In the genomic region with DNA sequence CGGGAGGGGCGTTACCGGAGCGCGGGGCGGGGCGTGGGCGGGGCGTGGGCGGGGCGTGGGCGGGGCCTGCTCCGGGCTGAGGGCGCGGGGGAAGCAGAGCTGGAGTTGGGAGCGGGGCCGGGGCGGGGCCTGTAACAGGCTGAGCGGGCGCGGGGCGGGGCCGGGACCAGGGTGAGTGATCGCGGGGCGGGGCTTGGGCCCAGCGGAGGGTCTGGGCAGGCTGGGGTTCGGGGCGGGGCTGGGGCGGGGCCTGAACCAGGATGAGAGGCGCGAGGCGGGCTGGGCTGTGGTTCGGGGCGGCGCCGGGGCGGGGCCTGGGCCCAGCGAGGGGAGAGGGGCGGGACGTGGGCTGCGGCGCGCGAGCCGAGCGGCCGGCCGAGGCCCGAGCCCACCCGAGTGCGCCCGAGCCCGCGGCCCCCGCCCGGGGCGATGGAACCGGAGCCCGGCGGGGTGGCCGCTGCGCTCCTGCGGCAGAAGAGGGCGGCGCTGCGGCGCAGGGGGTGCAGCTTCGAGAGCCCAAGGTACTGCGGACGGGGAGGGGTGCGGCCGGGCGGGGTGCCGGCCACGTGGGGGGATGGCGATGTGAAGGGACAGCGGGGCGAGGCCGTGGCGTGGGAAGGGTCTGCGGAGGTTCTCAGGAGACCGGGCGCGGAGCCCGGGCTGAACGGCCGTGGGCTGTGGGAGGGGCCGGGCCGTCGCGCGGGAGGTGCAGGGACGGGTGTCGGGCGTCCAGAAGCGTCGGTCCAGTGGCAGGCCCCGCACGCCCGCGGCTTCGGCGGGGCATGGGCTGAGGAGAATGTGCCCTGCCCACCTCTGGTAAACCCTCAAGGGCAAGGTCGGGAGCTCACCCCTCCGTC, we compare ENCODE assay signal across 8 cellular contexts. TPM values are rescaled to one million over a fixed set of nuclear protein-coding genes. Genes with fewer than 3 reads are reported as not detected.
DNase-seq lines count a peak whose midpoint lies in the region; ATAC-seq and TF ChIP-seq lines count a peak whose summit lies in the region.

No MANE protein-coding gene starts in this region.

- no peaks in the 10 kb centered on the region for H3K9me3 Mint-ChIP-seq in nephron progenitor cell

- H3K36me3 Mint-ChIP-seq in nephron progenitor cell (ENCODE audit: low read depth), result no peaks in the 10 kb centered on the region

- TF ChIP-seq CTCF in RWPE1 (conservative IDR thresholded peaks at IDR 0.05; ENCODE audit: low read depth) (0 out of 2 replicates have a peak, but pooled peaks have one; percentile 10), fibroblast of villous mesenchyme (IDR thresholded peaks at IDR 0.05; ENCODE audit: insufficient read depth, low read depth, low read length) (no peak), nephron progenitor cell (IDR thresholded peaks at IDR 0.05) (no peak)

- ATAC-seq in GM21619 (IDR thresholded peaks at IDR 0.05; ENCODE audit: unreplicated experiment), result peak; percentile 41

- POLR2A ChIA-PET in RWPE1 (lab: Yijun Ruan, JAX; ENCODE audit: low non-redundant PET), result interaction anchor here (0.6 to 1.5 kb wide), 5 partner anchors 12 to 302 kb away, joined by 3 to 6 read pairs (median 3); a partner anchor contains a TSS

- H3K4me3 ChIP-seq in fibroblast of villous mesenchyme (ENCODE audit: low read depth, low read length), result peak overlapping the region; percentile 64

- peaks cover 66% of the 10 kb centered on the region for H3K27me3 Mint-ChIP-seq in nephron progenitor cell (ENCODE audit: low read depth, poor library complexity)

- H3K27ac ChIP-seq in RWPE1, result peak overlapping the region; percentile 78

- H3K4me1 Mint-ChIP-seq in nephron progenitor cell, result peaks cover 16% of the 10 kb centered on the region

- peak overlapping the region; percentile 84 for H3K4me3 Mint-ChIP-seq in nephron progenitor cell

- CTCF ChIA-PET in RWPE1 (lab: Yijun Ruan, JAX), result interaction anchor here (0.5 to 3.9 kb wide), 7 partner anchors 10 to 611 kb away, joined by 3 to 17 read pairs (median 4); a partner anchor contains a TSS

- H3K27ac Mint-ChIP-seq in nephron progenitor cell, result no peak overlapping the region

- DNase-seq in COR-L47 (lab: John Stamatoyannopoulos, UW), result peak; percentile 91
- peak; percentile 75 for DNase-seq in LHCN-M2 (ENCODE audit: low read depth)
- peak; percentile 100 for DNase-seq in RWPE1 (ENCODE audit: low spot score)
- peak; percentile 96 for DNase-seq in activated effector memory CD4-positive, alpha-beta T cell treated with anti-CD3 and anti-CD28 coated beads, Interleukin-2, amount 50 U/mL, for 16 hours
- DNase-seq in fibroblast of villous mesenchyme (ENCODE audit: low read depth), result peak; percentile 89
- DNase-seq in nephron progenitor cell, result peak; percentile 100
- peak; percentile 92 for DNase-seq in stimulated activated naive CD4-positive, alpha-beta T cell treated with Interleukin-2 at 50 U/mL for 16 hours (lab: John Stamatoyannopoulos, UW)

RNA-seq across cellular contexts. Expression of a gene that starts 39.5 kb away (rescaled TPM):
- total RNA-seq in LHCN-M2 (2014; rRNA removed) (1.2 and 1.3 TPM in 2 replicates), fibroblast of villous mesenchyme (0.86 and 1.3 TPM in 2 replicates)
- polyA plus RNA-seq in LHCN-M2 (2012), result 0.70 TPM

Comparison
In these comparisons a context has a peak if more than half of its experiments do, and no peak if none do; other contexts are left out.
1. Peak in every context shown above with its lines: DNase-seq, ATAC-seq, H3K4me3 ChIP-seq and H3K27ac ChIP-seq.